Comparison of ENCODE assay signal across 8 cellular contexts in the genomic region with DNA sequence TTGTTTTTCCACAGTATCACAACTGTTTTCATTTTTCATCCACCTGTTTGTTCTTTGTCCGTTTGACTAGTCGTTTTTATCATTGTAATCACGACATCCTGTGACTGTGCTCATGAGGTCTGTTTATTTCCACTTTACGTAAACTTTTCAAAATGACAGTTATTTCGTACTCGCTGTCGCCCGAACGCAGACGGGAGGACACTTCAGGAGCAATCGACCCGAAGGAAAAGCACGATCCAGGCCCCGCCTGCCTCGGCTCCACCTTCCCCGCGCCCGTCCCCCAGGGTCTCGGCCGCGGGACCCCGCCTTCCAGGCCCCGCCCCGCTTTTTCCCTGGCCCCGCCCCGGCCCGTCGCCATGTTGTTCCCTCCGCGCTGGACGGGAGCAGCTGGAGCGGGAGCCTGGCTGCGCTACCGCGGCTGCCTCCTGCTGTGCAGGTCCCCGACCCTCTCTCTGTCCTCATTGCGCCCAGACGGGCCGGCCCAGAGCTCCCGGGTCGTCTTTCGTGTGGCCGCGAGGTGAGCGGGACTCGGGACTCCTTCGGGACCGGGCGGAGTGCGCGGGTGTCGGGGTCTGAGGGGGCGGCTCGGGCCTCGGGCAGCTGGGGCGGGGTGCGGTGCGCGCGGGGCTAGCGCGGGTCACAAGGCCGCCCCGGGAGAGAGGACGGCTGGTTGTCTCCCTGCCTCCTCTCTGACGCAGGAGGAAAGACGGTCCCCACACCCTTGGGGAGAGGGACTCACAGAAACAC. TPM values are rescaled to one million over a fixed set of nuclear protein-coding genes. Genes with fewer than 3 reads are reported as not detected.
DNase-seq lines count a peak whose midpoint lies in the region; ATAC-seq and TF ChIP-seq lines count a peak whose summit lies in the region.

A gene with protein sequence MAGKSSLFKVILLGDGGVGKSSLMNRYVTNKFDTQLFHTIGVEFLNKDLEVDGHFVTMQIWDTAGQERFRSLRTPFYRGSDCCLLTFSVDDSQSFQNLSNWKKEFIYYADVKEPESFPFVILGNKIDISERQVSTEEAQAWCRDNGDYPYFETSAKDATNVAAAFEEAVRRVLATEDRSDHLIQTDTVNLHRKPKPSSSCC (plus strand): TSS at position 357 of the 747 bp plus-strand sequence. CDS start 19,619 bp downstream, outside the sequence.

- DNase-seq in GM03348 (ENCODE audit: low spot score) (peak; percentile 93), HEK293T (ENCODE audit: extremely low spot score) (peak; percentile 92), NCI-H1048 (lab: John Stamatoyannopoulos, UW) (peak; percentile 67), SW480 (ENCODE audit: low spot score) (peak; percentile 68), cardiac muscle cell (ENCODE audit: low read depth in 1 of 2, low spot score in 1 of 2) (peak; percentile 75 to 93), posterior cingulate gyrus (peak; percentile 68 to 97 (median 77)), type B pancreatic cell (ENCODE audit: extremely low spot score, unreplicated experiment) (peak; percentile 88)
- peak; percentile 86 for DNase-seq in activated naive CD8-positive, alpha-beta T cell treated with anti-CD3 and anti-CD28 coated beads, Interleukin-2, amount 50 U/mL, for 24 hours

- H3K27me3 ChIP-seq in cardiac muscle cell, result peaks cover 3% of the 10 kb centered on the region

- ATAC-seq in activated naive CD8-positive, alpha-beta T cell treated with anti-CD3 and anti-CD28 coated beads, Interleukin-2, amount 50 U/mL, for 24 hours, result peak; percentile 77

- intact Hi-C loops in posterior cingulate gyrus (cut with DNase I), result loop anchor here (2.0 to 5.0 kb wide), 2 partner anchors 36 to 43 kb away; a partner anchor contains a TSS

- H3K36me3 Mint-ChIP-seq in activated naive CD8-positive, alpha-beta T cell treated with anti-CD3 and anti-CD28 coated beads, Interleukin-2, amount 50 U/mL, for 24 hours (ENCODE audit: low read depth), result peaks cover 18% of the 10 kb centered on the region
- H3K36me3 Mint-ChIP-seq in type B pancreatic cell, result no peaks in the 10 kb centered on the region

- H3K4me1 Mint-ChIP-seq in activated naive CD8-positive, alpha-beta T cell treated with anti-CD3 and anti-CD28 coated beads, Interleukin-2, amount 50 U/mL, for 24 hours, result peaks cover 79% of the 10 kb centered on the region
- peaks cover 22% of the 10 kb centered on the region for H3K4me1 Mint-ChIP-seq in type B pancreatic cell (ENCODE audit: unreplicated experiment)

- H3K9me3 ChIP-seq in cardiac muscle cell (ENCODE audit: low read depth), result no peaks in the 10 kb centered on the region

- no peaks in the 10 kb centered on the region for H3K27me3 Mint-ChIP-seq in activated naive CD8-positive, alpha-beta T cell treated with anti-CD3 and anti-CD28 coated beads, Interleukin-2, amount 50 U/mL, for 24 hours
- H3K27me3 Mint-ChIP-seq in type B pancreatic cell, result no peaks in the 10 kb centered on the region

- no peaks in the 10 kb centered on the region for H3K36me3 ChIP-seq in cardiac muscle cell

- H3K4me3 ChIP-seq in cardiac muscle cell, result peak within 1 kb of the TSS; percentile 64

- CTCF ChIA-PET in HEK293T (lab: Yijun Ruan, JAX), result no interaction called here

- POLR2A ChIA-PET in HEK293T (lab: Yijun Ruan, JAX), result interaction anchor here (0.8 to 3.3 kb wide), 4 partner anchors 8 to 45 kb away, joined by 3 to 20 read pairs (median 8); a partner anchor contains a TSS

- no peak for TF ChIP-seq CTCF in cardiac muscle cell (IDR thresholded peaks at IDR 0.05; ENCODE audit: low read depth, low read length)
- no peak for TF ChIP-seq CTCF in type B pancreatic cell (conservative IDR thresholded peaks at IDR 0.05)

- peaks cover 21% of the 10 kb centered on the region for H3K4me1 ChIP-seq in cardiac muscle cell (ENCODE audit: low read depth)

- H3K9me3 Mint-ChIP-seq in activated naive CD8-positive, alpha-beta T cell treated with anti-CD3 and anti-CD28 coated beads, Interleukin-2, amount 50 U/mL, for 24 hours, result no peaks in the 10 kb centered on the region
- H3K9me3 Mint-ChIP-seq in type B pancreatic cell, result no peaks in the 10 kb centered on the region

- peak within 1 kb of the TSS; percentile 91 for H3K4me3 Mint-ChIP-seq in activated naive CD8-positive, alpha-beta T cell treated with anti-CD3 and anti-CD28 coated beads, Interleukin-2, amount 50 U/mL, for 24 hours
- peak within 1 kb of the TSS; percentile 86 for H3K4me3 Mint-ChIP-seq in type B pancreatic cell

- peak within 1 kb of the TSS; percentile 97 for H3K27ac Mint-ChIP-seq in activated naive CD8-positive, alpha-beta T cell treated with anti-CD3 and anti-CD28 coated beads, Interleukin-2, amount 50 U/mL, for 24 hours
- peak within 1 kb of the TSS; percentile 77 for H3K27ac Mint-ChIP-seq in type B pancreatic cell

- peak within 1 kb of the TSS; percentile 96 for H3K27ac ChIP-seq in cardiac muscle cell

TF ChIP-seq in HEK293T, 16 proteins besides CTCF, POLR2A, EP300 and RAD21:
- 0 out of 2 replicates have a peak, but pooled peaks have one; percentile 24 for TF ChIP-seq L3MBTL2 (conservative IDR thresholded peaks at IDR 0.05)
- no peak for TF ChIP-seq FOXA1 (IDR thresholded peaks at IDR 0.05)

RNA-seq across cellular contexts. Expression of the gene that starts here (rescaled TPM):
- total RNA-seq in cardiac muscle cell (33.7 and 34.8 TPM in 2 replicates), type B pancreatic cell (ENCODE audit: low replicate concordance) (26.4 and 43.3 TPM in 2 replicates)
- polyA plus RNA-seq in cardiac muscle cell, result 36.3 and 56.6 TPM in 2 replicates

Comparison
In these comparisons a context has a peak if more than half of its experiments do, and no peak if none do; other contexts are left out.
1. Peak in every context shown above with its lines: DNase-seq, ATAC-seq, H3K4me3 ChIP-seq and H3K27ac ChIP-seq.